Comparison of ENCODE assay signal across 14 cellular contexts in the genomic region with DNA sequence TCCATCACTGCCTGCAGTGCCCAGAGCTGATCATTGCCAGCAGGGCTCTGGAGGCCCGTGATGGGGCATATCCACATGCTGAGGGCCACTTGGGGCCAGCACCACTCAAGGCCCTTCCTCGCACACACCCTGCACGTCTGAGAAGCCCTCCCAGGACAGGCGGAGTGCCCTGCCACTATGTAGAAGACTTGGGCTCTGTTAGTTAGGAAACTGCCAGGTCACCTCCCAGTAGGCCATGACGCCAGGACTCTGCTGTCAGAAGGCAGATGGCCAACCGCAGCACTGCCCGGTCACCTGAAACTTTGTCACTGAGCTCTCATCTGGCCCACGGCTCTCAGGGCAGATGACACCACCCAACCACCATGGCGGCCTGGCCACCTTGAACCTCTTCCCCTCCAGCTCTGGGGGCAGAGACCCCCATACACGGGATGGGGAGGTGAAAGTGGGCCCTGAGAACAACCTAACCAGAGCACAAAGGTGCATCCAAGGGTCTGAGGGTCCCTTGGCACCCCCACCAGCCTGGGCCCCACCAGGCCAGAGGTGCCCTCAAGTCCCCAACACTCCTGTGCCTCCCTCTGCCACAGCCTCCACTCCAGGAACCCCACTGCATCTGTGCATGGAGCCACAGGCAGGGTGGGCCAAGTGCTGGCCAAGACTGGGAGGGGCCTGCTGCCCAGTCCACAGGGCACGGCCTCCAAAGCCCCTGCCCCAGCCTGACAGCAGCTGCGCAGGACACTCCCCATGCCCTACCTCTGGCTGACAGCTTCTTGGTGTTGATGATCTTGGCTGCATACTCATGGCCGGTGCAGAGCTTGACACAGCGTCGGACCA. TPM values are rescaled to one million over a fixed set of nuclear protein-coding genes. Genes with fewer than 3 reads are reported as not detected.
DNase-seq lines count a peak whose midpoint lies in the region; ATAC-seq, FAIRE-seq and TF ChIP-seq lines count a peak whose summit lies in the region.
"Had no signal": no experiment of that assay in that cellular context is flagged by ENCODE, and none has a peak within 500 bp of the region (broad histone marks: within the 10 kb centered on the region; RNA-seq: fewer than 3 reads in every experiment).

No MANE protein-coding gene starts in this region.

- H3K4me3 ChIP-seq in heart right ventricle (no peak overlapping the region), pancreas (no peak overlapping the region)

- WGBS in heart right ventricle, 2 donors: 73 to 76% methylated on average over 15 of the region's 15 CpGs
- WGBS in pancreas, 2 donors: 82 to 89% methylated on average over 15 of the region's 15 CpGs

- H3K4me3 Mint-ChIP-seq in stimulated activated memory B cell treated with anti-CD40 and anti-IgM and Interleukin-4, amounts not matched to agents 10 μg/mL and 1 μg/mL and 100 μg/mL, for 72 hours: no peak overlapping the region
- H3K4me3 Mint-ChIP-seq: B cell had no signal

- H3K27ac ChIP-seq in heart right ventricle: peak overlapping the region; percentile 52 to 86 (median 80)
- H3K27ac ChIP-seq in pancreas: no peak overlapping the region

- TF ChIP-seq CTCF in heart right ventricle (IDR thresholded peaks at IDR 0.05) (no peak), pancreas (IDR thresholded peaks at IDR 0.05) (no peak)

- H3K4me1 ChIP-seq in heart right ventricle (peaks cover 0 to 75% (median 25%) of the 10 kb centered on the region in 9 donors), pancreas (no peaks in the 10 kb centered on the region)

- no peaks in the 10 kb centered on the region for H3K9me3 Mint-ChIP-seq in stimulated activated memory B cell treated with anti-CD40 and anti-IgM and Interleukin-4, amounts not matched to agents 10 μg/mL and 1 μg/mL and 100 μg/mL, for 72 hours

- no peak for FAIRE-seq in pancreas (lab: Jason Lieb, UNC)
- FAIRE-seq: islet of Langerhans had no signal

- intact Hi-C loops in heart right ventricle (cut with DNase I) (no loop called here), pancreas (cut with DNase I) (no loop called here)

- ATAC-seq in heart right ventricle (peak; percentile 21 to 88 (median 78)), pancreas (no peak), HG03342 (IDR thresholded peaks at IDR 0.05; ENCODE audit: unreplicated experiment) (no peak), GM21786 (IDR thresholded peaks at IDR 0.05; ENCODE audit: unreplicated experiment) (no peak)
- no peak for ATAC-seq in stimulated activated memory B cell treated with anti-CD40 and anti-IgM and Interleukin-4, amounts not matched to agents 10 μg/mL and 1 μg/mL and 100 μg/mL, for 72 hours
- ATAC-seq: HCT116 had no signal

- DNase-seq in 8988T (peak; percentile 9), RPMI7951 (ENCODE audit: low read depth) (peak; percentile 54), heart right ventricle (peak; percentile 50 to 59), pancreas (peak in 5 of 6 donors; percentile 0 to 49 (median 11)), nucleus accumbens (lab: John Stamatoyannopoulos, UW) (no peak)
- DNase-seq: amniotic stem cell, NCI-H1092, NCI-H510A treated with DMSO at 0.1 percent for 48 hours had no signal

- H3K27me3 ChIP-seq in heart right ventricle (no peaks in the 10 kb centered on the region), pancreas (no peaks in the 10 kb centered on the region)

- H3K4me1 Mint-ChIP-seq in stimulated activated memory B cell treated with anti-CD40 and anti-IgM and Interleukin-4, amounts not matched to agents 10 μg/mL and 1 μg/mL and 100 μg/mL, for 72 hours: peaks cover 14% of the 10 kb centered on the region

- no peak overlapping the region for H3K27ac Mint-ChIP-seq in stimulated activated memory B cell treated with anti-CD40 and anti-IgM and Interleukin-4, amounts not matched to agents 10 μg/mL and 1 μg/mL and 100 μg/mL, for 72 hours
- H3K27ac Mint-ChIP-seq: B cell had no signal

- H3K36me3 Mint-ChIP-seq in stimulated activated memory B cell treated with anti-CD40 and anti-IgM and Interleukin-4, amounts not matched to agents 10 μg/mL and 1 μg/mL and 100 μg/mL, for 72 hours: no peaks in the 10 kb centered on the region

- no peaks in the 10 kb centered on the region for H3K36me3 ChIP-seq in heart right ventricle
- no peaks in the 10 kb centered on the region for H3K36me3 ChIP-seq in pancreas

- peaks cover 8% of the 10 kb centered on the region for H3K27me3 Mint-ChIP-seq in stimulated activated memory B cell treated with anti-CD40 and anti-IgM and Interleukin-4, amounts not matched to agents 10 μg/mL and 1 μg/mL and 100 μg/mL, for 72 hours
- H3K27me3 Mint-ChIP-seq: B cell had no signal

- H3K9me3 ChIP-seq in heart right ventricle (no peaks in the 10 kb centered on the region), pancreas (no peaks in the 10 kb centered on the region)

RNA-seq across cellular contexts. Expression of gene CAMK2B, which starts 41.8 kb away (rescaled TPM):
- total RNA-seq in RPMI7951 (2014; rRNA removed; shearing (Covaris generic)): 10.9 and 19.6 TPM in 2 replicates
- total RNA-seq in heart right ventricle (100 to 1,000 TPM in 6 of 10 donors, 10 to 100 TPM in 4; 70.6 to 152 (median 126) TPM), pancreas (1 to 10 TPM in 4 of 6 donors, under 1 TPM in 2; 0.83 to 2.7 (median 1.8) TPM)
- polyA plus RNA-seq in heart right ventricle (100 to 1,000 TPM in 1 of 2 donors, 10 to 100 TPM in 1; 30.8 to 107 TPM), pancreas (10 to 100 TPM; 11.6 to 34.0 TPM)
- total RNA-seq: B cell had no signal

Comparison
In these comparisons a context has a peak if more than half of its experiments do, and no peak if none do; other contexts are left out.
1. DNase-seq: peak in 8988T (single experiment), RPMI7951 (single experiment), heart right ventricle (2 of 2) and pancreas (5 of 6); none in nucleus accumbens (0 of 56).
2. ATAC-seq: peak in heart right ventricle (8 of 8); none in pancreas (0 of 4), HG03342 (single experiment), stimulated activated memory B cell treated with anti-CD40 and anti-IgM and Interleukin-4, amounts not matched to agents 10 μg/mL and 1 μg/mL and 100 μg/mL, for 72 hours (single experiment) and GM21786 (single experiment).
3. H3K27ac ChIP-seq: peak in heart right ventricle (10 of 10); none in pancreas (0 of 4).